Comparison of ENCODE assay signal across 26 cellular contexts in genomic region chr5:135571210-135571609, GRCh38. TPM values are rescaled to one million over a fixed set of nuclear protein-coding genes. Genes with fewer than 3 reads are reported as not detected.
DNase-seq lines count a peak whose midpoint lies in the region; ATAC-seq and TF ChIP-seq lines count a peak whose summit lies in the region.
"Had no signal": no experiment of that assay in that cellular context is flagged by ENCODE, and none has a peak within 500 bp of the region (broad histone marks: within the 10 kb centered on the region; RNA-seq: fewer than 3 reads in every experiment).

No MANE protein-coding gene starts in this region.

- DNase-seq in mammary epithelial cell (no peak), MCF 10A (ENCODE audit: unreplicated experiment) (no peak), MV-4-11 (lab: John Stamatoyannopoulos, UW) (peak; percentile 73), WERI-Rb-1 (peak; percentile 23), spleen (peak; percentile 56), NCI-H526 treated with DMSO at 0.1 percent for 48 hours (lab: John Stamatoyannopoulos, UW) (no peak), AG08395 (ENCODE audit: low spot score) (no peak)
- DNase-seq: 8988T; CD4-positive, alpha-beta T cell; HCEC 1CT; IMR-90; NCI-H1417; NCI-H1694; NCI-H2029 treated with DMSO at 0.1 percent for 48 hours; NCI-H2171; NCI-H226; NCI-H510A; PC-9; Right ventricle myocardium superior; T-cell had no signal

- H3K4me3 Mint-ChIP-seq in MCF 10A (ENCODE audit: unreplicated experiment), result no peak overlapping the region
- H3K4me3 Mint-ChIP-seq: CD4-positive, alpha-beta T cell; T-cell had no signal

- no peak for TF ChIP-seq POLR2A in spleen (IDR thresholded peaks at IDR 0.05)

- H3K9me3 ChIP-seq in mammary epithelial cell (replicated peaks; ENCODE audit: insufficient read depth, low read length), result no peaks in the 10 kb centered on the region
- H3K9me3 ChIP-seq in WERI-Rb-1 (ENCODE audit: severe bottlenecking), result no peaks in the 10 kb centered on the region
- H3K9me3 ChIP-seq in spleen, result no peaks in the 10 kb centered on the region
- H3K9me3 ChIP-seq: BLaER1 had no signal

- peak overlapping the region; percentile 63 for H2AFZ ChIP-seq in mammary epithelial cell (ENCODE audit: low read depth, low read length)
- H2AFZ ChIP-seq: PC-9 had no signal

- H3K4me2 ChIP-seq in mammary epithelial cell (ENCODE audit: insufficient read depth, low read depth, low read length), result no peak overlapping the region
- H3K4me2 ChIP-seq: KMS-11, PC-9 had no signal

- CTCF ChIA-PET in mammary epithelial cell (lab: Charles Lee; ENCODE audit: low non-redundant PET) (no interaction called here), MCF 10A (lab: Yijun Ruan, JAX) (interaction anchor here (0.6 to 32.2 kb wide), 16 partner anchors 12 to 1054 kb away, joined by 3 to 2166 read pairs (median 5); partner anchors contain the start of genes CXCL14, SLC25A48 and TIFAB)

- H3K4me1 ChIP-seq in mammary epithelial cell (ENCODE audit: insufficient read depth, low read length) (peaks cover 8% of the 10 kb centered on the region), spleen (peaks cover 0 to 4% (median 0%) of the 10 kb centered on the region in 6 donors)

- no peaks in the 10 kb centered on the region for H4K20me1 ChIP-seq in mammary epithelial cell (ENCODE audit: insufficient read depth, low read length)
- H4K20me1 ChIP-seq: BLaER1 had no signal

- no peak overlapping the region for H3K27ac Mint-ChIP-seq in MCF 10A (ENCODE audit: low read depth, unreplicated experiment)
- H3K27ac Mint-ChIP-seq: CD4-positive, alpha-beta T cell; T-cell had no signal

- dilution Hi-C loops in mammary epithelial cell (cut with HindIII; ENCODE audit: low sequenced_read_pairs), result loop anchor here (25.0 kb wide), 1 partner anchor 166 kb away; no protein-coding TSS in a partner anchor

- no peak for ATAC-seq in GM18519 (IDR thresholded peaks at IDR 0.05; ENCODE audit: low FRiP score, unreplicated experiment)
- ATAC-seq: T-cell had no signal

- no peaks in the 10 kb centered on the region for H3K9me3 Mint-ChIP-seq in MCF 10A (ENCODE audit: unreplicated experiment)
- H3K9me3 Mint-ChIP-seq: CD4-positive, alpha-beta T cell; T-cell had no signal

- intact Hi-C loops in mammary epithelial cell (cut with micrococcal nuclease), result no loop called here
- intact Hi-C loops in MCF 10A (cut with micrococcal nuclease), result no loop called here
- intact Hi-C loops in spleen (cut with DNase I; ENCODE audit: low total_unique reads), result no loop called here

- WGBS in mammary epithelial cell (ENCODE audit: low coverage, missing lambda C conversion rate), result 37% methylated on average over 7 of the region's 9 CpGs
- WGBS in spleen, 5 donors, result 79 to 86% (median 85%) methylated on average over 9 of the region's 9 CpGs

- in situ Hi-C loops in mammary epithelial cell (cut with MboI; ENCODE audit: low sequenced_read_pairs in 2 of 2), result loop anchor here in 1 of 2 donors (25.0 kb wide), 1 partner anchor 516 kb away; no protein-coding TSS in a partner anchor

- POLR2A ChIA-PET in MCF 10A (lab: Yijun Ruan, JAX), result interaction anchor here (0.6 to 1.6 kb wide), 3 partner anchors 10 to 157 kb away, joined by 3 to 4 read pairs (median 3); no protein-coding TSS in a partner anchor

- H3K27me3 Mint-ChIP-seq in MCF 10A (ENCODE audit: insufficient read depth, unreplicated experiment), result no peaks in the 10 kb centered on the region

- no peaks in the 10 kb centered on the region for H3K36me3 Mint-ChIP-seq in MCF 10A (ENCODE audit: insufficient read depth, unreplicated experiment)
- H3K36me3 Mint-ChIP-seq: T-cell had no signal

- H3K36me3 ChIP-seq in mammary epithelial cell (ENCODE audit: insufficient read depth, low read length), result no peaks in the 10 kb centered on the region
- H3K36me3 ChIP-seq in WERI-Rb-1, result no peaks in the 10 kb centered on the region
- no peaks in the 10 kb centered on the region for H3K36me3 ChIP-seq in spleen
- H3K36me3 ChIP-seq: BLaER1 had no signal

- BruUV-seq in mammary epithelial cell (replicated peaks; lab: Mats Ljungman, UMichigan) (no TSS peak), MCF 10A (replicated peaks; lab: Mats Ljungman, UMichigan) (no TSS peak)

- H3K27me3 ChIP-seq in mammary epithelial cell (ENCODE audit: insufficient read depth, low read length) (no peaks in the 10 kb centered on the region), WERI-Rb-1 (ENCODE audit: insufficient read depth, low read depth, severe bottlenecking) (no peaks in the 10 kb centered on the region), spleen (replicated peaks in 1 of 7) (peaks cover 0 to 53% (median 0%) of the 10 kb centered on the region in 7 donors)
- H3K27me3 ChIP-seq: BLaER1 had no signal

- H3K4me3 ChIP-seq in mammary epithelial cell (replicated peaks in 1 of 3; ENCODE audit: insufficient read depth in 1 of 3, low read depth in 2 of 3, low read length in 3 of 3) (no peak overlapping the region), WERI-Rb-1 (ENCODE audit: low read depth, low read length) (no peak overlapping the region), spleen (no peak overlapping the region)
- H3K4me3 ChIP-seq: BLaER1, PC-9 had no signal

- H3K79me2 ChIP-seq in mammary epithelial cell (ENCODE audit: insufficient read depth, low read length), result no peaks in the 10 kb centered on the region

- TF ChIP-seq CTCF in mammary epithelial cell (conservative IDR thresholded peaks at IDR 0.05 in 1 of 2, IDR thresholded peaks at IDR 0.05 in 1 of 2; ENCODE audit: extremely low read depth in 1 of 2, insufficient read depth in 1 of 2, low read depth in 1 of 2, low read length in 2 of 2), result no peak
- no peak for TF ChIP-seq CTCF in MCF 10A (IDR thresholded peaks at IDR 0.05; ENCODE audit: unreplicated experiment)
- TF ChIP-seq CTCF in WERI-Rb-1 (IDR thresholded peaks at IDR 0.05; ENCODE audit: low read depth, low read length), result no peak
- TF ChIP-seq CTCF in spleen (IDR thresholded peaks at IDR 0.05 in 8 of 11, conservative IDR thresholded peaks at IDR 0.05 in 3 of 11), result no peak

- H3K27ac ChIP-seq in mammary epithelial cell (ENCODE audit: insufficient read depth, low read depth, low read length), result no peak overlapping the region
- no peak overlapping the region for H3K27ac ChIP-seq in WERI-Rb-1
- no peak overlapping the region for H3K27ac ChIP-seq in spleen
- H3K27ac ChIP-seq: BLaER1, KMS-11, PC-9 had no signal

- H3K9ac ChIP-seq in mammary epithelial cell (ENCODE audit: insufficient read depth, low read length), result no peak overlapping the region
- H3K9ac ChIP-seq: BLaER1, KMS-11 had no signal

- peaks cover 9% of the 10 kb centered on the region for H3K4me1 Mint-ChIP-seq in MCF 10A (ENCODE audit: insufficient read depth, unreplicated experiment)

RNA-seq across cellular contexts. Expression of gene CXCL14, which starts 7.6 kb away (rescaled TPM):
- total RNA-seq in mammary epithelial cell (100 to 1,000 TPM in 1 of 2 donors, 1 to 10 TPM in 1; 7.2 to 145 TPM), MCF 10A (2022) (not detected in 2 replicates), spleen (10 to 100 TPM; 10.3 to 67.1 (median 42.4) TPM)
- polyA plus RNA-seq in mammary epithelial cell (0.85 TPM), spleen (10 to 100 TPM; 42.4 to 45.9 (median 44.5) TPM)
- polyA minus RNA-seq in mammary epithelial cell, result not detected
- total RNA-seq: CD4-positive, alpha-beta T cell; IMR-90; PC-9; RPMI7951; SK-MEL-5; T-cell had no signal
- polyA plus RNA-seq: IMR-90 had no signal

RNA-seq across cellular contexts. Expression of gene NEUROG1, which starts 35.4 kb away (rescaled TPM):
- total RNA-seq in mammary epithelial cell (not detected), MCF 10A (2022) (not detected in 2 replicates), spleen (not detected)
- polyA plus RNA-seq in mammary epithelial cell (not detected), spleen (not detected)
- polyA minus RNA-seq in mammary epithelial cell, result not detected
- total RNA-seq: CD4-positive, alpha-beta T cell; H1; IMR-90; PC-9; Right ventricle myocardium superior; RPMI7951; SK-MEL-5; T-cell had no signal
- polyA plus RNA-seq: H1, IMR-90 had no signal

Comparison
In these comparisons a context has a peak if more than half of its experiments do, and no peak if none do; other contexts are left out.
1. DNase-seq: peak in MV-4-11 (single experiment), WERI-Rb-1 (single experiment) and spleen (single experiment); none in mammary epithelial cell (single experiment), MCF 10A (single experiment), NCI-H526 treated with DMSO at 0.1 percent for 48 hours (single experiment) and AG08395 (single experiment).